ENCODE assay signal across 10 cellular contexts in the genomic region with DNA sequence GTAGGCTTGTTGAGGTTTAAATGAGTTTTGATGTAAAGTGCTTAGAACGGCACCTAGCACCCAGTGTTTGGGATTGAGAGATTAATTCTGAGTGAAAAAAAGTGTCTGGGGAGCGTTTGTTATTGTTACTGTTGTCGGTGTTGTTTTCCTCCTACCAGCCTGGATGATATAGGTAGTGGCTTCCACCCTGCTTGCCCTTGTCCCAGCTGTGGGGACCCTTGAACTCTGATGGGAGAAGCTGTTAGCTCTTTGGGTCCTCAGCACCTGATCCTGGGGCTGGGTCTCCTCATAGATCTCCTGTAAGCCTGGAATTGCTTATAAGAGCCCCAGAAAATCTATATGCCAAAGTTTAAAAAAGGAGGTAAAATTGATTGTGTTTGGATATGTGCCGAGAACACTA. TPM values are rescaled to one million over a fixed set of nuclear protein-coding genes. Genes with fewer than 3 reads are reported as not detected.
DNase-seq lines count a peak whose midpoint lies in the region; ATAC-seq and TF ChIP-seq lines count a peak whose summit lies in the region.
"Had no signal": no experiment of that assay in that cellular context is flagged by ENCODE, and none has a peak within 500 bp of the region (broad histone marks: within the 10 kb centered on the region; RNA-seq: fewer than 3 reads in every experiment).

No MANE protein-coding gene starts in this region.

- no peak for ATAC-seq in activated CD8-positive, alpha-beta T cell treated with anti-CD3 and anti-CD28 coated beads for 36 hours
- ATAC-seq in HG02642 (IDR thresholded peaks at IDR 0.05; ENCODE audit: poor library complexity, unreplicated experiment) (no peak), sciatic nerve (no peak)

- peak overlapping the region; percentile 99 for H3K27ac Mint-ChIP-seq in activated T-cell treated with anti-CD3 and anti-CD28 coated beads, Interleukin-2, amount 50 U/mL, for 24 hours
- H3K27ac Mint-ChIP-seq in activated CD8-positive, alpha-beta T cell treated with anti-CD3 and anti-CD28 coated beads for 36 hours: peak overlapping the region; percentile 99

- POLR2A ChIA-PET in activated CD8-positive, alpha-beta T cell treated with anti-CD3 and anti-CD28 coated beads for 36 hours (lab: Charles Lee): interaction anchor here (0.6 to 21.2 kb wide), 11 partner anchors 12 to 158 kb away, joined by 3 to 399 read pairs (median 6); partner anchors contain the start of genes HEXIM1, HEXIM2 and MAP3K14

- CTCF ChIA-PET in activated CD8-positive, alpha-beta T cell treated with anti-CD3 and anti-CD28 coated beads for 36 hours (lab: Charles Lee): interaction anchor here (1.0 to 10.4 kb wide), 13 partner anchors 8 to 201 kb away, joined by 3 to 406 read pairs (median 4); partner anchors contain the start of genes ACBD4, HEXIM1 and HEXIM2

- no peak for TF ChIP-seq CTCF in activated CD8-positive, alpha-beta T cell treated with anti-CD3 and anti-CD28 coated beads for 36 hours (IDR thresholded peaks at IDR 0.05)
- TF ChIP-seq CTCF in liver (IDR thresholded peaks at IDR 0.05; ENCODE audit: low read depth, low read length, missing input control): no peak

- H3K27me3 ChIP-seq in liver (ENCODE audit: control insufficient read depth in 4 of 4, insufficient read depth in 4 of 4, low read length in 3 of 4) (no peaks in the 10 kb centered on the region), thymus (ENCODE audit: control insufficient read depth, insufficient read depth) (no peaks in the 10 kb centered on the region)

- H3K9me3 ChIP-seq in liver (ENCODE audit: control insufficient read depth in 4 of 4, low read length in 3 of 4) (no peaks in the 10 kb centered on the region), thymus (ENCODE audit: control insufficient read depth) (no peaks in the 10 kb centered on the region)

- DNase-seq in activated T-cell treated with anti-CD3 and anti-CD28 coated beads, Interleukin-2, amount 50 U/mL, for 24 hours: peak; percentile 40
- DNase-seq in activated T-cell treated with anti-CD3 and anti-CD28 coated beads for 4 hours: no peak
- DNase-seq in activated CD8-positive, alpha-beta T cell treated with anti-CD3 and anti-CD28 coated beads for 36 hours: no peak
- no peak for DNase-seq in sciatic nerve (ENCODE audit: low spot score)
- DNase-seq in germinal center (ENCODE audit: low spot score): no peak

- TF ChIP-seq RAD21 in liver (IDR thresholded peaks at IDR 0.05): no peak

- peak overlapping the region; percentile 98 for H3K4me3 Mint-ChIP-seq in activated T-cell treated with anti-CD3 and anti-CD28 coated beads, Interleukin-2, amount 50 U/mL, for 24 hours
- H3K4me3 Mint-ChIP-seq in activated CD8-positive, alpha-beta T cell treated with anti-CD3 and anti-CD28 coated beads for 36 hours: peak overlapping the region; percentile 99

- H3K9ac ChIP-seq in liver (ENCODE audit: low read depth in 1 of 2, low read length in 2 of 2): peak overlapping the region in 1 of 2 donors; percentile 76

- H3K4me3 ChIP-seq in liver (ENCODE audit: low read depth in 1 of 3, low read length in 3 of 3) (no peak overlapping the region), thymus (ENCODE audit: low read length) (peak overlapping the region; percentile 100)

- H3K36me3 Mint-ChIP-seq in activated T-cell treated with anti-CD3 and anti-CD28 coated beads, Interleukin-2, amount 50 U/mL, for 24 hours (ENCODE audit: low read depth): peaks cover 54% of the 10 kb centered on the region
- H3K36me3 Mint-ChIP-seq in activated CD8-positive, alpha-beta T cell treated with anti-CD3 and anti-CD28 coated beads for 36 hours (ENCODE audit: low read depth): peaks cover 56% of the 10 kb centered on the region

- WGBS in liver: 81% methylated on average over 4 of the region's 4 CpGs
- WGBS in thymus: 17% methylated on average over 4 of the region's 4 CpGs

- H3K4me1 ChIP-seq in liver (ENCODE audit: control insufficient read depth in 4 of 4, insufficient read depth in 4 of 4, low read length in 3 of 4) (peaks cover 0 to 8% (median 2%) of the 10 kb centered on the region in 4 donors), thymus (ENCODE audit: control insufficient read depth, insufficient read depth, low read length) (peaks cover 66% of the 10 kb centered on the region)

- no peaks in the 10 kb centered on the region for H3K27me3 Mint-ChIP-seq in activated T-cell treated with anti-CD3 and anti-CD28 coated beads, Interleukin-2, amount 50 U/mL, for 24 hours
- H3K27me3 Mint-ChIP-seq in activated CD8-positive, alpha-beta T cell treated with anti-CD3 and anti-CD28 coated beads for 36 hours: no peaks in the 10 kb centered on the region

- H3K27ac ChIP-seq in liver (ENCODE audit: low read depth in 1 of 2, low read length in 2 of 2) (peak overlapping the region; percentile 76 to 80), thymus (ENCODE audit: low read depth) (peak overlapping the region; percentile 99)

- H3K9me3 Mint-ChIP-seq in activated T-cell treated with anti-CD3 and anti-CD28 coated beads, Interleukin-2, amount 50 U/mL, for 24 hours: no peaks in the 10 kb centered on the region
- no peaks in the 10 kb centered on the region for H3K9me3 Mint-ChIP-seq in activated CD8-positive, alpha-beta T cell treated with anti-CD3 and anti-CD28 coated beads for 36 hours

- H3K4me1 Mint-ChIP-seq in activated T-cell treated with anti-CD3 and anti-CD28 coated beads, Interleukin-2, amount 50 U/mL, for 24 hours (ENCODE audit: low read depth): peaks cover 80% of the 10 kb centered on the region
- H3K4me1 Mint-ChIP-seq in activated CD8-positive, alpha-beta T cell treated with anti-CD3 and anti-CD28 coated beads for 36 hours (ENCODE audit: low read depth): peaks cover 48% of the 10 kb centered on the region

- H3K36me3 ChIP-seq in liver (ENCODE audit: control insufficient read depth in 4 of 4, insufficient read depth in 3 of 4, low read depth in 1 of 4, low read length in 3 of 4): no peaks in the 10 kb centered on the region
- no peaks in the 10 kb centered on the region for H3K36me3 ChIP-seq in thymus (ENCODE audit: control insufficient read depth, insufficient read depth)

- intact Hi-C loops in activated CD8-positive, alpha-beta T cell treated with anti-CD3 and anti-CD28 coated beads for 36 hours (cut with micrococcal nuclease): no loop called here
- intact Hi-C loops in sciatic nerve (cut with DNase I): no loop called here

TF ChIP-seq in liver, 16 proteins besides CTCF, POLR2A, EP300 and RAD21 (continues in another document):
- TF ChIP-seq HNF4G (IDR thresholded peaks at IDR 0.05) (no peak), SP1 (IDR thresholded peaks at IDR 0.05) (no peak), GABPA (IDR thresholded peaks at IDR 0.05 in 1 of 2, conservative IDR thresholded peaks at IDR 0.05 in 1 of 2) (no peak), HNF4A (conservative IDR thresholded peaks at IDR 0.05) (no peak), FOXA1 (IDR thresholded peaks at IDR 0.05) (no peak), EGR1 (IDR thresholded peaks at IDR 0.05; ENCODE audit: low read depth in 2 of 2) (no peak), TAF1 (conservative IDR thresholded peaks at IDR 0.05) (no peak), JUND (IDR thresholded peaks at IDR 0.05) (no peak), RXRA (IDR thresholded peaks at IDR 0.05) (no peak), YY1 (IDR thresholded peaks at IDR 0.05) (no peak), NR2F2 (IDR thresholded peaks at IDR 0.05) (no peak), FOXA2 (IDR thresholded peaks at IDR 0.05) (no peak)
- TF ChIP-seq, protein P1, sequence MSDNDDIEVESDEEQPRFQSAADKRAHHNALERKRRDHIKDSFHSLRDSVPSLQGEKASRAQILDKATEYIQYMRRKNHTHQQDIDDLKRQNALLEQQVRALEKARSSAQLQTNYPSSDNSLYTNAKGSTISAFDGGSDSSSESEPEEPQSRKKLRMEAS (IDR thresholded peaks at IDR 0.05): no peak
- TF ChIP-seq, protein P2, sequence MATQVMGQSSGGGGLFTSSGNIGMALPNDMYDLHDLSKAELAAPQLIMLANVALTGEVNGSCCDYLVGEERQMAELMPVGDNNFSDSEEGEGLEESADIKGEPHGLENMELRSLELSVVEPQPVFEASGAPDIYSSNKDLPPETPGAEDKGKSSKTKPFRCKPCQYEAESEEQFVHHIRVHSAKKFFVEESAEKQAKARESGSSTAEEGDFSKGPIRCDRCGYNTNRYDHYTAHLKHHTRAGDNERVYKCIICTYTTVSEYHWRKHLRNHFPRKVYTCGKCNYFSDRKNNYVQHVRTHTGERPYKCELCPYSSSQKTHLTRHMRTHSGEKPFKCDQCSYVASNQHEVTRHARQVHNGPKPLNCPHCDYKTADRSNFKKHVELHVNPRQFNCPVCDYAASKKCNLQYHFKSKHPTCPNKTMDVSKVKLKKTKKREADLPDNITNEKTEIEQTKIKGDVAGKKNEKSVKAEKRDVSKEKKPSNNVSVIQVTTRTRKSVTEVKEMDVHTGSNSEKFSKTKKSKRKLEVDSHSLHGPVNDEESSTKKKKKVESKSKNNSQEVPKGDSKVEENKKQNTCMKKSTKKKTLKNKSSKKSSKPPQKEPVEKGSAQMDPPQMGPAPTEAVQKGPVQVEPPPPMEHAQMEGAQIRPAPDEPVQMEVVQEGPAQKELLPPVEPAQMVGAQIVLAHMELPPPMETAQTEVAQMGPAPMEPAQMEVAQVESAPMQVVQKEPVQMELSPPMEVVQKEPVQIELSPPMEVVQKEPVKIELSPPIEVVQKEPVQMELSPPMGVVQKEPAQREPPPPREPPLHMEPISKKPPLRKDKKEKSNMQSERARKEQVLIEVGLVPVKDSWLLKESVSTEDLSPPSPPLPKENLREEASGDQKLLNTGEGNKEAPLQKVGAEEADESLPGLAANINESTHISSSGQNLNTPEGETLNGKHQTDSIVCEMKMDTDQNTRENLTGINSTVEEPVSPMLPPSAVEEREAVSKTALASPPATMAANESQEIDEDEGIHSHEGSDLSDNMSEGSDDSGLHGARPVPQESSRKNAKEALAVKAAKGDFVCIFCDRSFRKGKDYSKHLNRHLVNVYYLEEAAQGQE (IDR thresholded peaks at IDR 0.05): no peak
- TF ChIP-seq, protein P3, sequence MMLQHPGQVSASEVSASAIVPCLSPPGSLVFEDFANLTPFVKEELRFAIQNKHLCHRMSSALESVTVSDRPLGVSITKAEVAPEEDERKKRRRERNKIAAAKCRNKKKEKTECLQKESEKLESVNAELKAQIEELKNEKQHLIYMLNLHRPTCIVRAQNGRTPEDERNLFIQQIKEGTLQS (IDR thresholded peaks at IDR 0.05): no peak

RNA-seq across cellular contexts. Expression of gene FMNL1, which starts 4.9 kb away (rescaled TPM):
- total RNA-seq in activated CD8-positive, alpha-beta T cell treated with anti-CD3 and anti-CD28 coated beads for 36 hours: 100 to 1,000 TPM; 285 to 298 TPM
- 1 to 10 TPM; 7.0 to 7.4 TPM for total RNA-seq in liver
- 1 to 10 TPM; 1.5 to 2.7 TPM for polyA plus RNA-seq in liver
- 79.5 TPM for polyA plus RNA-seq in thymus
- 39.6 TPM for total RNA-seq in sciatic nerve

RNA-seq across cellular contexts. Expression of gene SPATA32, which starts 35.3 kb away (rescaled TPM):
- total RNA-seq in activated CD8-positive, alpha-beta T cell treated with anti-CD3 and anti-CD28 coated beads for 36 hours: under 1 TPM; 0.27 to 0.63 TPM
- total RNA-seq in liver: not detected
- not detected for polyA plus RNA-seq in liver
- 0.21 TPM for polyA plus RNA-seq in thymus
- total RNA-seq in sciatic nerve: not detected
- total RNA-seq: dermis microvascular lymphatic vessel endothelial cell, subcutaneous adipose tissue had no signal
